In genomic region chr7:44396498-44396897, GRCh38 we compare ENCODE assay signal across 18 cellular contexts.
DNase-seq lines count a peak whose midpoint lies in the region; ATAC-seq and TF ChIP-seq lines count a peak whose summit lies in the region.
"Had no signal": no experiment of that assay in that cellular context is flagged by ENCODE, and none has a peak within 500 bp of the region (broad histone marks: within the 10 kb centered on the region; RNA-seq: fewer than 3 reads in every experiment).

No MANE protein-coding gene starts in this region.

- H3K4me2 ChIP-seq in PC-3 (ENCODE audit: low read length): no peak overlapping the region
- H3K4me2 ChIP-seq: A549, BLaER1 had no signal

- ATAC-seq in CD4-positive, alpha-beta T cell (ENCODE audit: poor library complexity): no peak
- ATAC-seq in PC-3 (no peak), GM19463 (IDR thresholded peaks at IDR 0.05; ENCODE audit: unreplicated experiment) (no peak)
- ATAC-seq: A549; CD8-positive, alpha-beta T cell; GM12878 had no signal

- H3K4me3 ChIP-seq in PC-3 (ENCODE audit: low read length): no peak overlapping the region
- H3K4me3 ChIP-seq: A549, BLaER1, GM12878, GM23248, HAP-1 had no signal

- no TSS peak for BruUV-seq in PC-3 (replicated peaks; lab: Mats Ljungman, UMichigan)

- H3K9me3 ChIP-seq in CD4-positive, alpha-beta T cell (ENCODE audit: control insufficient read depth, low read length): no peaks in the 10 kb centered on the region
- H3K9me3 ChIP-seq in PC-3 (ENCODE audit: low read length): no peaks in the 10 kb centered on the region
- H3K9me3 ChIP-seq: A549, BLaER1, HAP-1 had no signal

- H3F3A ChIP-seq in PC-3 (ENCODE audit: low read length, unreplicated experiment): no peaks in the 10 kb centered on the region

- no peaks in the 10 kb centered on the region for H4K20me1 ChIP-seq in PC-3 (ENCODE audit: low read length)

- no peak overlapping the region for H3K27ac ChIP-seq in CD4-positive, alpha-beta T cell (ENCODE audit: low read depth, low read length)
- H3K27ac ChIP-seq in PC-3 (ENCODE audit: low read length): no peak overlapping the region
- H3K27ac ChIP-seq: 22Rv1, A549, BLaER1, GM23248 had no signal

- POLR2A ChIA-PET in CD4-positive, alpha-beta T cell (lab: Charles Lee): no interaction called here
- POLR2A ChIA-PET in PC-3 (lab: Charles Lee; ENCODE audit: unreplicated experiment): interaction anchor here (0.6 kb wide), 1 partner anchor 11 kb away, joined by 7 read pairs; no protein-coding TSS in a partner anchor

- peak overlapping the region; percentile 16 for H3K27ac Mint-ChIP-seq in CD4-positive, alpha-beta T cell
- H3K27ac Mint-ChIP-seq in osteocyte (ENCODE audit: unreplicated experiment): no peak overlapping the region
- H3K27ac Mint-ChIP-seq: CD8-positive, alpha-beta T cell had no signal

- no peaks in the 10 kb centered on the region for H3K79me2 ChIP-seq in PC-3 (ENCODE audit: low read length)

- peaks cover 10% of the 10 kb centered on the region for H3K36me3 ChIP-seq in PC-3 (ENCODE audit: low read depth, low read length)

- peaks cover 88% of the 10 kb centered on the region for H3K36me3 Mint-ChIP-seq in CD4-positive, alpha-beta T cell (ENCODE audit: low read depth)
- peaks cover 12% of the 10 kb centered on the region for H3K36me3 Mint-ChIP-seq in osteocyte (ENCODE audit: unreplicated experiment)

- no peak overlapping the region for H3K9ac ChIP-seq in PC-3 (ENCODE audit: low read length)
- H3K9ac ChIP-seq: BLaER1, GM23248 had no signal

- H2AFZ ChIP-seq in PC-3 (ENCODE audit: low read length): no peak overlapping the region
- H2AFZ ChIP-seq: GM23248 had no signal

- no peaks in the 10 kb centered on the region for H3K9me2 ChIP-seq in PC-3 (replicated peaks; ENCODE audit: low read length)

- H3K4me1 ChIP-seq in PC-3 (ENCODE audit: insufficient read depth, low read length): no peaks in the 10 kb centered on the region
- H3K4me1 ChIP-seq: A549, BLaER1, HAP-1 had no signal

- CTCF ChIA-PET in CD4-positive, alpha-beta T cell (lab: Charles Lee): no interaction called here
- CTCF ChIA-PET in PC-3 (lab: Charles Lee): no interaction called here

- H3K4me1 Mint-ChIP-seq in CD4-positive, alpha-beta T cell (ENCODE audit: low read depth): peaks cover 10% of the 10 kb centered on the region
- peaks cover 9% of the 10 kb centered on the region for H3K4me1 Mint-ChIP-seq in osteocyte (ENCODE audit: unreplicated experiment)

- no peaks in the 10 kb centered on the region for H3K27me3 Mint-ChIP-seq in CD4-positive, alpha-beta T cell
- H3K27me3 Mint-ChIP-seq in osteocyte (ENCODE audit: unreplicated experiment): no peaks in the 10 kb centered on the region

- H3K4me3 Mint-ChIP-seq in CD4-positive, alpha-beta T cell: no peak overlapping the region
- H3K4me3 Mint-ChIP-seq in osteocyte (ENCODE audit: unreplicated experiment): no peak overlapping the region
- H3K4me3 Mint-ChIP-seq: CD14-positive monocyte; CD8-positive, alpha-beta T cell had no signal

- H3K27me3 ChIP-seq in CD4-positive, alpha-beta T cell (ENCODE audit: control insufficient read depth, insufficient read depth, low read length): no peaks in the 10 kb centered on the region
- no peaks in the 10 kb centered on the region for H3K27me3 ChIP-seq in PC-3 (ENCODE audit: low read length)
- H3K27me3 ChIP-seq: BLaER1 had no signal

- DNase-seq in NCI-H510A treated with DMSO at 0.1 percent for 48 hours (lab: John Stamatoyannopoulos, UW): peak; percentile 23
- DNase-seq in NCI-H510A (lab: John Stamatoyannopoulos, UW): no peak
- DNase-seq in CD4-positive, alpha-beta T cell: no peak
- peak; percentile 15 for DNase-seq in islet precursor cell
- peak; percentile 15 for DNase-seq in osteocyte (ENCODE audit: extremely low spot score, unreplicated experiment)
- DNase-seq in AG08395 (ENCODE audit: low spot score): no peak
- DNase-seq in PC-3: no peak
- DNase-seq: CD8-positive, alpha-beta T cell; DMS 273 treated with DMSO at 0.1 percent for 48 hours; DND-41; GM23248 had no signal

- intact Hi-C loops in CD4-positive, alpha-beta T cell (cut with DNase I, micrococcal nuclease): no loop called here
- intact Hi-C loops in PC-3 (cut with micrococcal nuclease): no loop called here

- no peak for TF ChIP-seq CTCF in CD4-positive, alpha-beta T cell (IDR thresholded peaks at IDR 0.05)
- TF ChIP-seq CTCF in osteocyte (IDR thresholded peaks at IDR 0.05): no peak
- TF ChIP-seq CTCF in PC-3 (conservative IDR thresholded peaks at IDR 0.05; ENCODE audit: low read depth, low read length): no peak

- H3K9me3 Mint-ChIP-seq in CD4-positive, alpha-beta T cell: no peaks in the 10 kb centered on the region
- no peaks in the 10 kb centered on the region for H3K9me3 Mint-ChIP-seq in osteocyte (ENCODE audit: unreplicated experiment)
- H3K9me3 Mint-ChIP-seq: CD8-positive, alpha-beta T cell had no signal

Comparison
In these comparisons a context has a peak if more than half of its experiments do, and no peak if none do; other contexts are left out.
1. DNase-seq: peak in NCI-H510A treated with DMSO at 0.1 percent for 48 hours (single experiment), islet precursor cell (single experiment) and osteocyte (single experiment); none in NCI-H510A (single experiment), CD4-positive, alpha-beta T cell (0 of 10), AG08395 (single experiment) and PC-3 (single experiment).